9 cellular contexts compared by ENCODE assay signal in genomic region chr17:27559506-27559931, GRCh38.
DNase-seq lines count a peak whose midpoint lies in the region; ATAC-seq and TF ChIP-seq lines count a peak whose summit lies in the region.
"Had no signal": no experiment of that assay in that cellular context is flagged by ENCODE, and none has a peak within 500 bp of the region (broad histone marks: within the 10 kb centered on the region; RNA-seq: fewer than 3 reads in every experiment).

No MANE protein-coding gene starts in this region.

- peaks cover 29% of the 10 kb centered on the region for H3K36me3 Mint-ChIP-seq in stimulated activated effector memory CD8-positive, alpha-beta T cell treated with anti-CD3 and anti-CD28 coated beads, Interleukin-12 subunit alpha, Interleukin-12 subunit beta, amount 100 ng/mL, for 72 hours

- H3K4me1 ChIP-seq in ascending aorta = peaks cover 0 to 7% of the 10 kb centered on the region in 2 donors
- H3K4me1 ChIP-seq in right cardiac atrium (ENCODE audit: control insufficient read depth, insufficient read depth, low read length) = peaks cover 12% of the 10 kb centered on the region

- no peak for TF ChIP-seq CTCF in ascending aorta (IDR thresholded peaks at IDR 0.05)

- H3K36me3 ChIP-seq in ascending aorta = no peaks in the 10 kb centered on the region

- intact Hi-C loops in ascending aorta (cut with DNase I) (no loop called here), right cardiac atrium (cut with DNase I) (no loop called here)

- H3K27me3 ChIP-seq in ascending aorta (no peaks in the 10 kb centered on the region), right cardiac atrium (ENCODE audit: control insufficient read depth, insufficient read depth) (no peaks in the 10 kb centered on the region)

- no peaks in the 10 kb centered on the region for H3K9me3 Mint-ChIP-seq in stimulated activated effector memory CD8-positive, alpha-beta T cell treated with anti-CD3 and anti-CD28 coated beads, Interleukin-12 subunit alpha, Interleukin-12 subunit beta, amount 100 ng/mL, for 72 hours

- peaks cover 32% of the 10 kb centered on the region for H3K4me1 Mint-ChIP-seq in stimulated activated effector memory CD8-positive, alpha-beta T cell treated with anti-CD3 and anti-CD28 coated beads, Interleukin-12 subunit alpha, Interleukin-12 subunit beta, amount 100 ng/mL, for 72 hours

- peak overlapping the region in 1 of 2 donors; percentile 28 for H3K4me3 ChIP-seq in ascending aorta
- H3K4me3 ChIP-seq in right cardiac atrium (ENCODE audit: low read length) = peak overlapping the region; percentile 6

- 42% methylated on average over 11 of the region's 11 CpGs for WGBS in right cardiac atrium

- peak overlapping the region; percentile 31 to 53 for H3K27ac ChIP-seq in ascending aorta
- peak overlapping the region; percentile 51 for H3K27ac ChIP-seq in right cardiac atrium (ENCODE audit: low read length)

- peak overlapping the region; percentile 63 for H3K27ac Mint-ChIP-seq in stimulated activated effector memory CD8-positive, alpha-beta T cell treated with anti-CD3 and anti-CD28 coated beads, Interleukin-12 subunit alpha, Interleukin-12 subunit beta, amount 100 ng/mL, for 72 hours

- H3K4me3 Mint-ChIP-seq in stimulated activated effector memory CD8-positive, alpha-beta T cell treated with anti-CD3 and anti-CD28 coated beads, Interleukin-12 subunit alpha, Interleukin-12 subunit beta, amount 100 ng/mL, for 72 hours = no peak overlapping the region

- ATAC-seq in GM18520 (IDR thresholded peaks at IDR 0.05; ENCODE audit: unreplicated experiment) (peak; percentile 52), right cardiac atrium (peak; percentile 67 to 71), HG02623 (IDR thresholded peaks at IDR 0.05; ENCODE audit: unreplicated experiment) (no peak)
- ATAC-seq in stimulated activated effector memory CD8-positive, alpha-beta T cell treated with anti-CD3 and anti-CD28 coated beads, Interleukin-12 subunit alpha, Interleukin-12 subunit beta, amount 100 ng/mL, for 72 hours = no peak

- H3K9me3 ChIP-seq in ascending aorta (no peaks in the 10 kb centered on the region), right cardiac atrium (ENCODE audit: control insufficient read depth, low read length) (no peaks in the 10 kb centered on the region)

- DNase-seq in ascending aorta (ENCODE audit: low spot score in 2 of 2) (no peak), right cardiac atrium (peak; percentile 80 to 86 (median 85)), NCI-H1930 (lab: John Stamatoyannopoulos, UW) (no peak), NCI-H82 (lab: John Stamatoyannopoulos, UW) (no peak), DMS153 (lab: John Stamatoyannopoulos, UW) (no peak)
- DNase-seq in stimulated activated effector memory CD8-positive, alpha-beta T cell treated with anti-CD3 and anti-CD28 coated beads, Interleukin-12 subunit alpha, Interleukin-12 subunit beta, amount 100 ng/mL, for 72 hours (ENCODE audit: low spot score in 2 of 2) = no peak
- DNase-seq: activated CD4-positive, alpha-beta T cell treated with anti-CD3 and anti-CD28 coated beads, Interleukin-2, amount 50 U/mL, for 4 hours had no signal

Comparison
In these comparisons a context has a peak if more than half of its experiments do, and no peak if none do; other contexts are left out.
1. ATAC-seq: peak in GM18520 (single experiment) and right cardiac atrium (2 of 2); none in stimulated activated effector memory CD8-positive, alpha-beta T cell treated with anti-CD3 and anti-CD28 coated beads, Interleukin-12 subunit alpha, Interleukin-12 subunit beta, amount 100 ng/mL, for 72 hours (single experiment) and HG02623 (single experiment).
2. DNase-seq: peak in right cardiac atrium (3 of 3); none in ascending aorta (0 of 2), stimulated activated effector memory CD8-positive, alpha-beta T cell treated with anti-CD3 and anti-CD28 coated beads, Interleukin-12 subunit alpha, Interleukin-12 subunit beta, amount 100 ng/mL, for 72 hours (0 of 2), NCI-H1930 (0 of 2), NCI-H82 (single experiment) and DMS153 (single experiment).